23 cellular contexts compared by ENCODE assay signal in the genomic region with DNA sequence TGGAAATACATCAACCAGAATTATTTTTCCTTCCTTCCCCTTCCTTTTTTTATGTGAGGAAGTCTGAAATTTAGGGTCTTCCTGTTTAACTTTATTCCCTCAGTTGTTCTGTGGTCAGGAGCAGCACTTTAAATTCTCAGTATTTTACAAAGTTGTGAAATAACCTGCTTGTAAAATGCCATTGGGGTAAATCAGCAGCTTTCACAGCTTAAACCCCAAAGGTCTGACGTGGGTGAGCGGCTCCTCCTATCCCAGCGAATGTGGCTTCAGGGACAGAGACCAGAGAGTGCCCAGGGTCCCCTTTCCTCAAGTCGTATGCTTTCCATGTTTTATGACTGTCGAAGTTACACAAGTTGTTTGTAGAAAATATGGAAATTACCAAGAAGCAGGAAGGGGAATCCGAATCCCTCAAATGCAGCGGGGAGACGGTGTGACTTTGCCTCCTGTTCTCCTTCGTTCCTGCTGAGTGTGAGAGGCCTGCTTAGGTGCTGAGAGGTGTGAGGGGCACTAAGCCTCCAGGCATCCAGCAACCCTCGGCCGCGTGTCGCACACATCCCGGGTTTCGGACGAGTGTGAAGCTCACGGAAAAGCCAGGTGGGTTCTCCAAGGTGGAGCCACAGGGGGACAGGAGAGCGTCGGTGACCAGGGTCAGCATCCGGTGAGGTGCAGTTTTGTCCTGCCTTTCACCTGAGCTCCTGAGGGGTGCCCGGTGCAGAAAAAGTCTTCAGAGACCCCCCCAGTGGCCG. TPM values are rescaled to one million over a fixed set of nuclear protein-coding genes. Genes with fewer than 3 reads are reported as not detected.
A peak's percentile ranks its signal among the peaks of the same experiment; 100 is the strongest.
DNase-seq lines count a peak whose midpoint lies in the region; ATAC-seq, FAIRE-seq and TF ChIP-seq lines count a peak whose summit lies in the region.
"Had no signal": no experiment of that assay in that cellular context is flagged by ENCODE, and none has a peak within 500 bp of the region (broad histone marks: within the 10 kb centered on the region; RNA-seq: fewer than 3 reads in every experiment).

No MANE protein-coding gene starts in this region.

- peak; percentile 10 to 14 for DNase-seq in AML-193 (lab: John Stamatoyannopoulos, UW)
- DNase-seq in HTR-8/SVneo (ENCODE audit: insufficient read length, low spot score) = peak; percentile 23
- peak; percentile 77 for DNase-seq in choroid plexus epithelial cell (ENCODE audit: low read depth)
- DNase-seq in neuronal stem cell (ENCODE audit: low spot score) = no peak
- no peak for DNase-seq in activated CD8-positive, alpha-beta T cell treated with anti-CD3 and anti-CD28 coated beads for 36 hours
- DNase-seq in stimulated activated naive CD4-positive, alpha-beta T cell treated with Interleukin-2 at 50 U/mL for 16 hours (lab: John Stamatoyannopoulos, UW) = no peak
- no peak for DNase-seq in NCI-H1930 (lab: John Stamatoyannopoulos, UW)
- DNase-seq: activated CD4-positive, alpha-beta T cell treated with anti-CD3 and anti-CD28 coated beads, Interleukin-2, amount 10 ng/mL, durations not matched to agents 7 days and 5 days; activated T-cell treated with anti-CD3 and anti-CD28 coated beads, Interleukin-2, amount 50 U/mL, for 72 hours; NCI-H1417 treated with DMSO at 0.1 percent for 48 hours; NCI-H510A treated with DMSO at 0.1 percent for 48 hours; stimulated activated CD4-positive, alpha-beta T cell treated with anti-CD3 and anti-CD28 coated beads, Interleukin-1b, Interleukin-23, amount 100 ng/mL, for 48 hours; transverse colon had no signal

- H3K36me3 ChIP-seq in neuronal stem cell (replicated peaks in 1 of 2; ENCODE audit: control insufficient read depth in 2 of 2, insufficient read depth in 2 of 2, low read length in 2 of 2) = peaks cover 0 to 4% of the 10 kb centered on the region in 2 donors
- H3K36me3 ChIP-seq: ascending aorta, gastroesophageal sphincter, transverse colon had no signal

- no peak overlapping the region for H3K4ac ChIP-seq in neuronal stem cell (ENCODE audit: low read length)

- peak overlapping the region; percentile 75 for H3K23ac ChIP-seq in neuronal stem cell (ENCODE audit: low read depth, low read length, poor library complexity)

- intact Hi-C loops in activated CD8-positive, alpha-beta T cell treated with anti-CD3 and anti-CD28 coated beads for 36 hours (cut with micrococcal nuclease) = no loop called here

- H3K4me3 ChIP-seq in choroid plexus epithelial cell (ENCODE audit: low read depth, low read length) = no peak overlapping the region
- peak overlapping the region in 1 of 2 donors; percentile 5 for H3K4me3 ChIP-seq in neuronal stem cell (ENCODE audit: low read length in 2 of 2)

- no CpG with 5 or more reads among the region's 22 CpGs for WGBS in neuronal stem cell (ENCODE audit: extremely low coverage in 2 of 2, insufficient read length in 2 of 2, insufficient replicate concordance in 1 of 2), 2 donors

- H2AFZ ChIP-seq in neuronal stem cell (ENCODE audit: low read length) = no peak overlapping the region

- no peak overlapping the region for H3K27ac ChIP-seq in neuronal stem cell (replicated peaks; ENCODE audit: low read length)
- H3K27ac ChIP-seq: ascending aorta, C4-2B, gastroesophageal sphincter, RWPE1, transverse colon had no signal

- no peak overlapping the region for H3K9ac ChIP-seq in neuronal stem cell (ENCODE audit: low read depth, low read length, poor library complexity)

- POLR2A ChIA-PET in activated CD8-positive, alpha-beta T cell treated with anti-CD3 and anti-CD28 coated beads for 36 hours (lab: Charles Lee) = no interaction called here

- ATAC-seq in activated CD8-positive, alpha-beta T cell treated with anti-CD3 and anti-CD28 coated beads for 36 hours = no peak
- ATAC-seq in GM18519 (IDR thresholded peaks at IDR 0.05; ENCODE audit: low FRiP score, unreplicated experiment) = no peak
- ATAC-seq: activated T-cell treated with anti-CD3 and anti-CD28 coated beads, Interleukin-2, amount 50 U/mL, for 72 hours; gastroesophageal sphincter; HepG2 had no signal

- H3K4me3 Mint-ChIP-seq in activated CD8-positive, alpha-beta T cell treated with anti-CD3 and anti-CD28 coated beads for 36 hours = no peak overlapping the region
- H3K4me3 Mint-ChIP-seq: activated CD4-positive, alpha-beta T cell treated with anti-CD3 and anti-CD28 coated beads, Interleukin-2, amount 10 ng/mL, durations not matched to agents 7 days and 5 days; activated T-cell treated with anti-CD3 and anti-CD28 coated beads, Interleukin-2, amount 50 U/mL, for 72 hours had no signal

- no peak for FAIRE-seq in HTR-8/SVneo (lab: Jason Lieb, UNC)
- FAIRE-seq: GM12892, HepG2 had no signal

- no peak overlapping the region for H4K91ac ChIP-seq in neuronal stem cell (ENCODE audit: low read depth, low read length, poor library complexity)

- no peak overlapping the region for H2BK120ac ChIP-seq in neuronal stem cell (ENCODE audit: low read depth, low read length)

- H2BK5ac ChIP-seq in neuronal stem cell (ENCODE audit: low read length) = no peak overlapping the region

- no peak overlapping the region for H3K27ac Mint-ChIP-seq in activated CD8-positive, alpha-beta T cell treated with anti-CD3 and anti-CD28 coated beads for 36 hours
- H3K27ac Mint-ChIP-seq: activated CD4-positive, alpha-beta T cell treated with anti-CD3 and anti-CD28 coated beads, Interleukin-2, amount 10 ng/mL, durations not matched to agents 7 days and 5 days; activated T-cell treated with anti-CD3 and anti-CD28 coated beads, Interleukin-2, amount 50 U/mL, for 72 hours had no signal

- no peak overlapping the region for H4K8ac ChIP-seq in neuronal stem cell (ENCODE audit: low read depth, low read length)

- no peaks in the 10 kb centered on the region for H3K36me3 Mint-ChIP-seq in activated CD8-positive, alpha-beta T cell treated with anti-CD3 and anti-CD28 coated beads for 36 hours (ENCODE audit: low read depth)

- peaks cover 4 to 12% of the 10 kb centered on the region in 2 donors for H3K9me3 ChIP-seq in neuronal stem cell (replicated peaks in 1 of 2; ENCODE audit: control insufficient read depth in 2 of 2, insufficient read depth in 1 of 2, low read depth in 1 of 2, low read length in 2 of 2)
- H3K9me3 ChIP-seq: ascending aorta, gastroesophageal sphincter, transverse colon had no signal

- peaks cover 13 to 84% (median 33%) of the 10 kb centered on the region in 3 experiments for H3K27me3 ChIP-seq in neuronal stem cell (ENCODE audit: control insufficient read depth in 3 of 3, insufficient read depth in 3 of 3, low read depth in 1 of 3, low read length in 3 of 3)

- H3K4me2 ChIP-seq in neuronal stem cell (ENCODE audit: insufficient read depth, low read length, poor library complexity, severe bottlenecking) = no peak overlapping the region

- H2BK15ac ChIP-seq in neuronal stem cell (ENCODE audit: low read length) = no peak overlapping the region

- peaks cover 44% of the 10 kb centered on the region for H3K27me3 Mint-ChIP-seq in activated CD8-positive, alpha-beta T cell treated with anti-CD3 and anti-CD28 coated beads for 36 hours

- no peaks in the 10 kb centered on the region for H3K9me3 Mint-ChIP-seq in activated CD8-positive, alpha-beta T cell treated with anti-CD3 and anti-CD28 coated beads for 36 hours
- H3K9me3 Mint-ChIP-seq: activated T-cell treated with anti-CD3 and anti-CD28 coated beads, Interleukin-2, amount 50 U/mL, for 72 hours had no signal

- no peak for TF ChIP-seq CTCF in choroid plexus epithelial cell (conservative IDR thresholded peaks at IDR 0.05; ENCODE audit: low read depth, low read length)
- TF ChIP-seq CTCF in activated CD8-positive, alpha-beta T cell treated with anti-CD3 and anti-CD28 coated beads for 36 hours (IDR thresholded peaks at IDR 0.05) = no peak

- peaks cover 3 to 8% of the 10 kb centered on the region in 2 donors for H3K4me1 ChIP-seq in neuronal stem cell (ENCODE audit: control insufficient read depth in 2 of 2, insufficient read depth in 1 of 2, low read depth in 1 of 2, low read length in 2 of 2)
- H3K4me1 ChIP-seq: ascending aorta had no signal

- peak overlapping the region; percentile 60 for H2AK5ac ChIP-seq in neuronal stem cell (ENCODE audit: low read depth, low read length)

- H3K4me1 Mint-ChIP-seq in activated CD8-positive, alpha-beta T cell treated with anti-CD3 and anti-CD28 coated beads for 36 hours (ENCODE audit: low read depth) = peaks cover 8% of the 10 kb centered on the region

- H3K18ac ChIP-seq in neuronal stem cell (ENCODE audit: low read length) = peak overlapping the region; percentile 32

- CTCF ChIA-PET in activated CD8-positive, alpha-beta T cell treated with anti-CD3 and anti-CD28 coated beads for 36 hours (lab: Charles Lee) = no interaction called here

- H2BK12ac ChIP-seq in neuronal stem cell (ENCODE audit: low read length) = no peak overlapping the region

- peaks cover 4% of the 10 kb centered on the region for H3K79me1 ChIP-seq in neuronal stem cell (ENCODE audit: low read depth, low read length)

- no peak overlapping the region for H3K14ac ChIP-seq in neuronal stem cell (ENCODE audit: low read length)

RNA-seq across cellular contexts. Expression of gene KCNG2, which starts 10.8 kb away (rescaled TPM):
- polyA plus RNA-seq in neuronal stem cell (2013, experiment 1 of 2) = 0.29 TPM
- 0.29 TPM for polyA plus RNA-seq in neuronal stem cell (2013, experiment 2 of 2)
- total RNA-seq in activated CD8-positive, alpha-beta T cell treated with anti-CD3 and anti-CD28 coated beads for 36 hours = not detected
- total RNA-seq: activated CD4-positive, alpha-beta T cell treated with anti-CD3 and anti-CD28 coated beads, Interleukin-2, amount 10 ng/mL, durations not matched to agents 7 days and 5 days; activated T-cell treated with anti-CD3 and anti-CD28 coated beads, Interleukin-2, amount 50 U/mL, for 72 hours; ascending aorta; HepG2; kidney epithelial cell; pulmonary artery endothelial cell; T-helper 2 cell treated with Interferon-gamma antibody and Interleukin-4, amounts not matched to agents 100 ng/mL and 5 ng/mL, for 36 hours had no signal
- polyA plus RNA-seq: HepG2 had no signal

Comparison
In these comparisons a context has a peak if more than half of its experiments do, and no peak if none do; other contexts are left out.
1. DNase-seq: peak in AML-193 (2 of 2), HTR-8/SVneo (single experiment) and choroid plexus epithelial cell (single experiment); none in neuronal stem cell (single experiment), activated CD8-positive, alpha-beta T cell treated with anti-CD3 and anti-CD28 coated beads for 36 hours (single experiment), stimulated activated naive CD4-positive, alpha-beta T cell treated with Interleukin-2 at 50 U/mL for 16 hours (single experiment) and NCI-H1930 (0 of 2).